Comparison of ENCODE assay signal across 10 cellular contexts in the genomic region with DNA sequence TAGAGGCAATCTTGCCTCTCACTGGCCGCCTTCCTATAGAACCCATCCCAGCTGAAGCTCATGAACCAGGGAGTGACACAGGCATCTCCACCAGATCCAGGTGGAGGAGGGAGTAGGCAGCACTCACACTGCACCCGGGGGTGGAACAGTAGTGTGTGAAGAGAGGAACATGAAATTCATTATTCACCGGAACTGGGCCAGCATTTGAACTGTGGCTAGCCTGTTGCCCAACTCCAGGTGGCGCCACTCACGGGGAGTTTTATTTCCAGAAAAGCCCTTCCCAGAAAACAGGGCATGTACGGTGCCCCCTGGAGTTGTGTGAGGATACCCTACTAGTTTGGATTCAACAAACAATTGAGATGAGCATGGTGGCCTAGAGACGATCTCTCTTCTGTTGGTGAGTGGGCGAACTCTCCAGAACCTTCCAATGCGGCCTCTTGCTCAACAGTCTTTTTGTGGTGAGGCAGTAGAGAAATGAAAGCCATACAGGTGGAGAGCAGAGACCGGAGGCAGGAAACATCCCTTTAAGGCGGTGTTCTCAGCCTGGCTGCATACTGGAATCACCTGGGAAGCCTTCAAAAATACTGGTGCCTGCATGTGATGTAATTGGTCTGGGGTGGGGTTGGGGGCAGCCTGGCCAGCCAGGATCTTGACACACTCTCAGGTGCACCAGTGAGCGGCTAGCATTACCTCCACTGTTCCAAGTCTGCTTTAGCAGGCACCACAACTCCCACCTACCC.
DNase-seq lines count a peak whose midpoint lies in the region; TF ChIP-seq lines count a peak whose summit lies in the region.
"Had no signal": no experiment of that assay in that cellular context is flagged by ENCODE, and none has a peak within 500 bp of the region (broad histone marks: within the 10 kb centered on the region; RNA-seq: fewer than 3 reads in every experiment).

No MANE protein-coding gene starts in this region.

- TF ChIP-seq CTCF in Calu3 (IDR thresholded peaks at IDR 0.05; ENCODE audit: unreplicated experiment) (peak; percentile 69), HEK293 (tag by site-specific recombination; IDR thresholded peaks at IDR 0.05) (no peak), liver (IDR thresholded peaks at IDR 0.05; ENCODE audit: low read depth, low read length, missing input control) (peak; percentile 7), spleen (IDR thresholded peaks at IDR 0.05 in 8 of 11, conservative IDR thresholded peaks at IDR 0.05 in 3 of 11) (peak in 1 of 11 experiments; percentile 16)

- H3K27ac ChIP-seq in HEK293 (ENCODE audit: extremely low read depth, low read depth, low read length) = no peak overlapping the region
- no peak overlapping the region for H3K27ac ChIP-seq in liver (ENCODE audit: low read depth in 1 of 2, low read length in 2 of 2)
- H3K27ac ChIP-seq in spleen = no peak overlapping the region

- TF ChIP-seq RAD21 in liver (IDR thresholded peaks at IDR 0.05) = peak in 1 of 2 donors; percentile 47

- peaks cover 10% of the 10 kb centered on the region for H3K4me1 Mint-ChIP-seq in Calu3 (ENCODE audit: low read depth, unreplicated experiment)
- peaks cover 9% of the 10 kb centered on the region for H3K4me1 Mint-ChIP-seq in activated naive CD8-positive, alpha-beta T cell treated with anti-CD3 and anti-CD28 coated beads for 36 hours
- H3K4me1 Mint-ChIP-seq: activated naive CD4-positive, alpha-beta T cell treated with anti-CD3 and anti-CD28 coated beads, Interleukin-2, amount 50 U/mL, for 24 hours had no signal

- no peak overlapping the region for H3K27ac Mint-ChIP-seq in Calu3 (ENCODE audit: unreplicated experiment)
- no peak overlapping the region for H3K27ac Mint-ChIP-seq in activated naive CD8-positive, alpha-beta T cell treated with anti-CD3 and anti-CD28 coated beads for 36 hours
- H3K27ac Mint-ChIP-seq: activated naive CD4-positive, alpha-beta T cell treated with anti-CD3 and anti-CD28 coated beads, Interleukin-2, amount 50 U/mL, for 24 hours had no signal

- no peaks in the 10 kb centered on the region for H3K36me3 Mint-ChIP-seq in Calu3 (ENCODE audit: insufficient read depth, unreplicated experiment)
- H3K36me3 Mint-ChIP-seq in activated naive CD8-positive, alpha-beta T cell treated with anti-CD3 and anti-CD28 coated beads for 36 hours = no peaks in the 10 kb centered on the region
- H3K36me3 Mint-ChIP-seq: activated naive CD4-positive, alpha-beta T cell treated with anti-CD3 and anti-CD28 coated beads, Interleukin-2, amount 50 U/mL, for 24 hours had no signal

- intact Hi-C loops in Calu3 (cut with micrococcal nuclease; ENCODE audit: unreplicated experiment) (no loop called here), spleen (cut with DNase I; ENCODE audit: low total_unique reads) (no loop called here)

- 89% methylated on average over 12 of the region's 12 CpGs for WGBS in liver
- WGBS in spleen, 5 donors = 84 to 93% (median 87%) methylated on average over 12 of the region's 12 CpGs

- H3K27me3 Mint-ChIP-seq in Calu3 (ENCODE audit: unreplicated experiment) = no peaks in the 10 kb centered on the region
- peaks cover 8% of the 10 kb centered on the region for H3K27me3 Mint-ChIP-seq in activated naive CD8-positive, alpha-beta T cell treated with anti-CD3 and anti-CD28 coated beads for 36 hours

- DNase-seq in Calu3 (peak; percentile 13), spleen (no peak), hypothalamus (lab: John Stamatoyannopoulos, UW) (no peak)
- peak; percentile 2 for DNase-seq in activated naive CD8-positive, alpha-beta T cell treated with anti-CD3 and anti-CD28 coated beads for 36 hours
- no peak for DNase-seq in activated CD8-positive, alpha-beta memory T cell treated with anti-CD3 and anti-CD28 coated beads for 24 hours
- no peak for DNase-seq in stimulated activated CD4-positive, alpha-beta T cell treated with anti-CD3 and anti-CD28 coated beads, Interleukin-12 subunit alpha, Interleukin-12 subunit beta, amount 100 ng/mL, for 4 hours
- DNase-seq: NCI-H1417 had no signal

- CTCF ChIA-PET in Calu3 (lab: Charles Lee) (no interaction called here), HEK293 (lab: Yijun Ruan, JAX) (interaction anchor here (0.6 to 3.0 kb wide), 19 partner anchors 8 to 312 kb away, joined by 3 to 15 read pairs (median 3); no protein-coding TSS in a partner anchor)

- H3K36me3 ChIP-seq in HEK293 (ENCODE audit: control insufficient read depth in 2 of 2, insufficient read depth in 1 of 2, low read length in 2 of 2) (no peaks in the 10 kb centered on the region), liver (ENCODE audit: control insufficient read depth in 4 of 4, insufficient read depth in 3 of 4, low read depth in 1 of 4, low read length in 3 of 4) (no peaks in the 10 kb centered on the region), spleen (no peaks in the 10 kb centered on the region)

- H3K4me3 ChIP-seq in HEK293 (ENCODE audit: low read depth, low read length) (no peak overlapping the region), liver (ENCODE audit: low read depth in 1 of 3, low read length in 3 of 3) (no peak overlapping the region), spleen (no peak overlapping the region)

- H3K9me3 Mint-ChIP-seq in Calu3 (ENCODE audit: low read depth, unreplicated experiment) = no peaks in the 10 kb centered on the region
- no peaks in the 10 kb centered on the region for H3K9me3 Mint-ChIP-seq in activated naive CD8-positive, alpha-beta T cell treated with anti-CD3 and anti-CD28 coated beads for 36 hours
- H3K9me3 Mint-ChIP-seq: activated naive CD4-positive, alpha-beta T cell treated with anti-CD3 and anti-CD28 coated beads, Interleukin-2, amount 50 U/mL, for 24 hours had no signal

- no peak overlapping the region for H3K4me3 Mint-ChIP-seq in Calu3 (ENCODE audit: low read depth, unreplicated experiment)
- no peak overlapping the region for H3K4me3 Mint-ChIP-seq in activated naive CD8-positive, alpha-beta T cell treated with anti-CD3 and anti-CD28 coated beads for 36 hours
- H3K4me3 Mint-ChIP-seq: activated naive CD4-positive, alpha-beta T cell treated with anti-CD3 and anti-CD28 coated beads, Interleukin-2, amount 50 U/mL, for 24 hours had no signal

- no peak overlapping the region for H3K9ac ChIP-seq in liver (ENCODE audit: low read depth in 1 of 2, low read length in 2 of 2)

- no TSS peak for BruUV-seq in Calu3 (replicated peaks; lab: Mats Ljungman, UMichigan)

- H3K9me3 ChIP-seq in HEK293 (ENCODE audit: control insufficient read depth, insufficient read depth, low read depth, low read length) (no peaks in the 10 kb centered on the region), liver (ENCODE audit: control insufficient read depth in 4 of 4, low read length in 3 of 4) (no peaks in the 10 kb centered on the region), spleen (no peaks in the 10 kb centered on the region)

- POLR2A ChIA-PET in HEK293 (lab: Yijun Ruan, JAX) = no interaction called here

- TF ChIP-seq POLR2A in spleen (IDR thresholded peaks at IDR 0.05) = no peak

- peaks cover 5% of the 10 kb centered on the region for H3K4me1 ChIP-seq in HEK293 (ENCODE audit: control insufficient read depth, insufficient read depth, low read length)
- peaks cover 0 to under 1% (median 0%) of the 10 kb centered on the region in 4 donors for H3K4me1 ChIP-seq in liver (ENCODE audit: control insufficient read depth in 4 of 4, insufficient read depth in 4 of 4, low read length in 3 of 4)
- peaks cover 0 to 3% (median 0%) of the 10 kb centered on the region in 6 donors for H3K4me1 ChIP-seq in spleen

- H3K27me3 ChIP-seq in liver (ENCODE audit: control insufficient read depth in 4 of 4, insufficient read depth in 4 of 4, low read length in 3 of 4) (no peaks in the 10 kb centered on the region), spleen (replicated peaks in 1 of 7) (no peaks in the 10 kb centered on the region)

TF ChIP-seq in HEK293, 187 proteins besides CTCF, POLR2A, EP300 and RAD21:
- TF ChIP-seq EGR2 (tag by site-specific recombination; IDR thresholded peaks at IDR 0.05; ENCODE audit: low read depth) = peak; percentile 52; the same call in 1 of the 2 replicates
- TF ChIP-seq ZNF416 (tag by site-specific recombination; IDR thresholded peaks at IDR 0.05) = no peak
- no peak for TF ChIP-seq ZNF629 (tag by site-specific recombination; IDR thresholded peaks at IDR 0.05)

TF ChIP-seq in liver, 16 proteins besides CTCF, POLR2A, EP300 and RAD21:
- TF ChIP-seq EGR1 (IDR thresholded peaks at IDR 0.05; ENCODE audit: low read depth in 2 of 2) = no peak

Comparison
In these comparisons a context has a peak if more than half of its experiments do, and no peak if none do; other contexts are left out.
1. DNase-seq: peak in Calu3 (single experiment) and activated naive CD8-positive, alpha-beta T cell treated with anti-CD3 and anti-CD28 coated beads for 36 hours (single experiment); none in activated CD8-positive, alpha-beta memory T cell treated with anti-CD3 and anti-CD28 coated beads for 24 hours (single experiment), spleen (single experiment), hypothalamus (0 of 51) and stimulated activated CD4-positive, alpha-beta T cell treated with anti-CD3 and anti-CD28 coated beads, Interleukin-12 subunit alpha, Interleukin-12 subunit beta, amount 100 ng/mL, for 4 hours (single experiment).